ENCODE assay signal across 20 cellular contexts in genomic region chr5:105680858-105681257, GRCh38.
"Had no signal": no experiment of that assay in that cellular context is flagged by ENCODE, and none has a peak within 500 bp of the region (broad histone marks: within the 10 kb centered on the region; RNA-seq: fewer than 3 reads in every experiment).

No MANE protein-coding gene starts in this region.

- H3K4me3 ChIP-seq: colonic mucosa, esophagus squamous epithelium, lung, skin epidermis, stomach, thoracic aorta had no signal

- H3K4me1 ChIP-seq: colonic mucosa, esophagus squamous epithelium, stomach had no signal

- H3K27me3 ChIP-seq: colonic mucosa, esophagus squamous epithelium, stomach had no signal

- H3K9me3 ChIP-seq: colonic mucosa, esophagus squamous epithelium, stomach, thoracic aorta had no signal

- H3K27ac ChIP-seq: colonic mucosa, esophagus squamous epithelium, skin epidermis, stomach, thoracic aorta had no signal

- DNase-seq: colonic mucosa; dermis blood vessel endothelial cell; esophagus squamous epithelium; foreskin fibroblast; kidney; left cardiac atrium; left ventricle myocardium superior; mesenchymal stem cell; midbrain; naive B cell; nephron progenitor cell; posterior cingulate gyrus; stimulated activated CD4-positive, alpha-beta T cell treated with anti-CD3 and anti-CD28 coated beads, Interleukin-2, amount 100 ng/mL, for 24 hours; stimulated activated naive CD4-positive, alpha-beta T cell; stomach; substantia nigra had no signal

- ATAC-seq: left cardiac atrium, left ventricle myocardium superior, sciatic nerve had no signal

- H3K36me3 ChIP-seq: colonic mucosa, esophagus squamous epithelium, stomach, thoracic aorta had no signal
